8 cellular contexts compared by ENCODE assay signal in genomic region chr2:71070294-71071025, GRCh38. TPM values are rescaled to one million over a fixed set of nuclear protein-coding genes. Genes with fewer than 3 reads are reported as not detected.
DNase-seq lines count a peak whose midpoint lies in the region; ATAC-seq, FAIRE-seq and TF ChIP-seq lines count a peak whose summit lies in the region.

No MANE protein-coding gene starts in this region.

- H3K27ac ChIP-seq in cardiac muscle cell (no peak overlapping the region), caudate nucleus (ENCODE audit: low read depth, low read length) (peak overlapping the region; percentile 41)

- H3K9me3 ChIP-seq in cardiac muscle cell (ENCODE audit: low read depth) = no peaks in the 10 kb centered on the region

- no peak for ATAC-seq in Right ventricle myocardium inferior
- ATAC-seq in naive B cell (ENCODE audit: low read depth in 2 of 2) = no peak
- no peak for ATAC-seq in HG03159 (IDR thresholded peaks at IDR 0.05; ENCODE audit: unreplicated experiment)
- no peak for ATAC-seq in HG03378 (IDR thresholded peaks at IDR 0.05; ENCODE audit: unreplicated experiment)

- peak overlapping the region; percentile 87 to 99 (median 98) for H3K4me3 Mint-ChIP-seq in naive B cell

- DNase-seq in cardiac muscle cell (ENCODE audit: low read depth in 1 of 2, low spot score in 1 of 2) = peak; percentile 47 to 54
- no peak for DNase-seq in Right ventricle myocardium inferior (ENCODE audit: missing footprints)
- peak; percentile 17 for DNase-seq in NCI-H226
- peak in 6 of 61 donors; percentile 3 to 19 (median 6) for DNase-seq in caudate nucleus (lab: John Stamatoyannopoulos, UW)
- DNase-seq in naive B cell = peak; percentile 55
- no peak for DNase-seq in D721Med (ENCODE audit: insufficient read length, low spot score)

- peaks cover 52 to 78% (median 75%) of the 10 kb centered on the region in 3 donors for H3K4me1 Mint-ChIP-seq in naive B cell

- no peaks in the 10 kb centered on the region for H3K27me3 Mint-ChIP-seq in naive B cell

- peaks cover 9% of the 10 kb centered on the region for H3K36me3 ChIP-seq in cardiac muscle cell

- FAIRE-seq in D721Med (lab: Jason Lieb, UNC) = no peak

- no peaks in the 10 kb centered on the region for H3K27me3 ChIP-seq in cardiac muscle cell

- H3K4me3 ChIP-seq in cardiac muscle cell = no peak overlapping the region

- H3K36me3 Mint-ChIP-seq in naive B cell = peaks cover 11 to 13% of the 10 kb centered on the region in 2 donors

- peaks cover 5% of the 10 kb centered on the region for H3K4me1 ChIP-seq in cardiac muscle cell (ENCODE audit: low read depth)

- intact Hi-C loops in Right ventricle myocardium inferior (cut with DNase I) = no loop called here

- peak overlapping the region; percentile 89 to 100 (median 100) for H3K27ac Mint-ChIP-seq in naive B cell

- TF ChIP-seq CTCF in cardiac muscle cell (IDR thresholded peaks at IDR 0.05; ENCODE audit: low read depth, low read length) (peak; percentile 32), D721Med (IDR thresholded peaks at IDR 0.05; ENCODE audit: insufficient read depth, missing control alignments) (no peak)

- H3K9me3 Mint-ChIP-seq in naive B cell = no peaks in the 10 kb centered on the region

RNA-seq across cellular contexts. Expression of gene NAGK, which starts 2.0 kb away (rescaled TPM):
- total RNA-seq in cardiac muscle cell = 49.3 and 57.4 TPM in 2 replicates
- 75.9 and 129 TPM in 2 replicates for polyA plus RNA-seq in cardiac muscle cell
- 56.0 TPM for total RNA-seq in Right ventricle myocardium inferior
- polyA plus RNA-seq in naive B cell (ENCODE audit: low read depth in 6 of 6) = 100 to 1,000 TPM in 3 of 6 donors, 10 to 100 TPM in 3; 74.8 to 140 (median 101) TPM

RNA-seq across cellular contexts. Expression of gene MCEE, which starts 59.6 kb away (rescaled TPM):
- total RNA-seq in cardiac muscle cell = 32.7 and 32.8 TPM in 2 replicates
- 51.1 and 57.5 TPM in 2 replicates for polyA plus RNA-seq in cardiac muscle cell
- total RNA-seq in Right ventricle myocardium inferior = 42.2 TPM
- 10 to 100 TPM; 15.1 to 39.2 (median 30.3) TPM for polyA plus RNA-seq in naive B cell (ENCODE audit: low read depth in 6 of 6)

RNA-seq across cellular contexts. Expression of gene MPHOSPH10, which starts 60.0 kb away (rescaled TPM):
- 20.8 and 33.1 TPM in 2 replicates for total RNA-seq in cardiac muscle cell
- 32.7 and 37.7 TPM in 2 replicates for polyA plus RNA-seq in cardiac muscle cell
- total RNA-seq in Right ventricle myocardium inferior = 21.0 TPM
- 10 to 100 TPM; 10.5 to 27.4 (median 22.2) TPM for polyA plus RNA-seq in naive B cell (ENCODE audit: low read depth in 6 of 6)

Comparison
In these comparisons a context has a peak if more than half of its experiments do, and no peak if none do; other contexts are left out.
1. DNase-seq: peak in cardiac muscle cell (2 of 2), NCI-H226 (single experiment) and naive B cell (single experiment); none in Right ventricle myocardium inferior (single experiment) and D721Med (single experiment).